Comparison of ENCODE assay signal across 8 cellular contexts in the genomic region with DNA sequence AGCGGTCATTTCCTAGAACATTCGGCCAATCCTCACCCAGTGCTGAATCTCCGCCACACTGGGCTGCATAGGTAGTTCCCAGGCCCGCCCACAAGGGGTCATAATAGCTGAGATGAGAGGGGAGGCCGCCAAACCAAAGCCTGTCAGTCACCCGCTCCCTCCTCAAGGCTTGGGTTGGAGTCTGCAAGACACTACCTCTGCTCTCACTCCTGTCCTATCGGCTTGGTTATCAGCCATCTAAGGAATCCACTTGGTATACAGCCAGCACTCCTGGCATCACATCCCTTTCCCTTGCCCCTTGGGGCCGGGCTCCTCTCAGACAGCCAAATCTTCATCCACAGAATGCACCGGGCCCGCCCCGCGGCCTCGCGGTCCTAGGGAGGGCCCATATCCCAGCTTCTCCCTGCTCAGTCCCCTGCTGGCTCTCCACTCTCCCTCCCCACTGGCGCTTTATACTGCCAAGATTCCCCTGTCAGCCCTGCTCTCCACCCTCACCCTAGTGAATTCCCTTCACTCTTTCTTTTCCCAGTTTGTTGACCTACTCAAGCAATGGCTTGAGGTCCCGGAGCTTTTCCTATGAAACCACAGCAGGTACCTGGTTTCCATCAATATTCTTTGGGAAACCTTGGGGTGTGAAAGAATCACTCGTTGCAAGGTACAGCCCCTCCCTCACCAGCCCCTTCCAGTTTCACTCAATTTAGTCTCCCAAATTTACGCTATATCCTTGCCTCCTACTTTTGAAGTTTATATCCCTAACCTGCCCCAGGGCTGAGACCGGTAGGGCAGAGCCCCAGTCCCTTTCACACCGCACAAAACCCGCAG. TPM values are rescaled to one million over a fixed set of nuclear protein-coding genes. Genes with fewer than 3 reads are reported as not detected.
DNase-seq lines count a peak whose midpoint lies in the region; ATAC-seq and TF ChIP-seq lines count a peak whose summit lies in the region.

No MANE protein-coding gene starts in this region.

- no peaks in the 10 kb centered on the region for H3K9me3 Mint-ChIP-seq in T-helper 2 cell treated with Interferon-gamma antibody and Interleukin-4, amounts not matched to agents 5 μg/mL and 100 μg/mL, for 36 hours

- peak; percentile 79 for TF ChIP-seq CTCF in astrocyte of the spinal cord (IDR thresholded peaks at IDR 0.05; ENCODE audit: low read depth, low read length)

- H3K4me3 ChIP-seq in astrocyte of the spinal cord (ENCODE audit: low read depth, low read length): peak overlapping the region; percentile 76

- ATAC-seq in GM19467 (IDR thresholded peaks at IDR 0.05; ENCODE audit: unreplicated experiment) (peak; percentile 60), sciatic nerve (peak; percentile 64)

- no peak overlapping the region for H3K27ac Mint-ChIP-seq in T-helper 2 cell treated with Interferon-gamma antibody and Interleukin-4, amounts not matched to agents 5 μg/mL and 100 μg/mL, for 36 hours

- intact Hi-C loops in sciatic nerve (cut with DNase I): no loop called here

- H3K27me3 Mint-ChIP-seq in T-helper 2 cell treated with Interferon-gamma antibody and Interleukin-4, amounts not matched to agents 5 μg/mL and 100 μg/mL, for 36 hours (ENCODE audit: low read depth): no peaks in the 10 kb centered on the region

- peaks cover 37% of the 10 kb centered on the region for H3K36me3 Mint-ChIP-seq in T-helper 2 cell treated with Interferon-gamma antibody and Interleukin-4, amounts not matched to agents 5 μg/mL and 100 μg/mL, for 36 hours (ENCODE audit: low read depth)

- in situ Hi-C loops in Caki2 (cut with HindIII; ENCODE audit: low pct_unique_long_range_greater_than_20kb, low sequenced_read_pairs) (no loop called here), KBM-7 (cut with MboI; ENCODE audit: low pct_unique_long_range_greater_than_20kb, low sequenced_read_pairs) (no loop called here), astrocyte of the spinal cord (cut with HindIII; ENCODE audit: low sequenced_read_pairs) (no loop called here)

- H3K4me3 Mint-ChIP-seq in T-helper 2 cell treated with Interferon-gamma antibody and Interleukin-4, amounts not matched to agents 5 μg/mL and 100 μg/mL, for 36 hours: peak overlapping the region; percentile 93

- DNase-seq in Caki2 (ENCODE audit: low read depth): peak; percentile 75
- DNase-seq in KBM-7: peak; percentile 87
- peak; percentile 56 for DNase-seq in T-helper 2 cell treated with Interferon-gamma antibody and Interleukin-4, amounts not matched to agents 5 μg/mL and 100 μg/mL, for 36 hours (ENCODE audit: low spot score)
- peak; percentile 77 for DNase-seq in astrocyte of the spinal cord (ENCODE audit: low read depth, low spot score)
- DNase-seq in hippocampal formation (lab: John Stamatoyannopoulos, UW): peak; percentile 62 to 63
- DNase-seq in sciatic nerve (ENCODE audit: low spot score): peak; percentile 85
- DNase-seq in NCI-H187 treated with DMSO at 0.1 percent for 48 hours (lab: John Stamatoyannopoulos, UW): no peak

- peaks cover 45% of the 10 kb centered on the region for H3K4me1 Mint-ChIP-seq in T-helper 2 cell treated with Interferon-gamma antibody and Interleukin-4, amounts not matched to agents 5 μg/mL and 100 μg/mL, for 36 hours (ENCODE audit: low read depth)

RNA-seq across cellular contexts. Expression of a gene that starts 1.5 kb away (rescaled TPM):
- total RNA-seq in Caki2 (2014; rRNA removed; shearing (Covaris generic); ENCODE audit: low replicate concordance): 15.3 and 15.9 TPM in 2 replicates
- 38.7 TPM for total RNA-seq in sciatic nerve

RNA-seq across cellular contexts. Expression of a gene that starts 13.7 kb away (rescaled TPM):
- total RNA-seq in Caki2 (2014; rRNA removed; shearing (Covaris generic); ENCODE audit: low replicate concordance): 24.8 and 56.0 TPM in 2 replicates
- total RNA-seq in sciatic nerve: 27.6 TPM

RNA-seq across cellular contexts. Expression of a gene that starts 20.1 kb away (rescaled TPM):
- total RNA-seq in Caki2 (2014; rRNA removed; shearing (Covaris generic); ENCODE audit: low replicate concordance): 10,373 and 12,033 TPM in 2 replicates
- 1,200 TPM for total RNA-seq in sciatic nerve

RNA-seq across cellular contexts. Expression of a gene that starts 52.8 kb away (rescaled TPM):
- total RNA-seq in Caki2 (2014; rRNA removed; shearing (Covaris generic); ENCODE audit: low replicate concordance): 122 and 157 TPM in 2 replicates
- 245 TPM for total RNA-seq in sciatic nerve
